7 cellular contexts compared by ENCODE assay signal in the genomic region with DNA sequence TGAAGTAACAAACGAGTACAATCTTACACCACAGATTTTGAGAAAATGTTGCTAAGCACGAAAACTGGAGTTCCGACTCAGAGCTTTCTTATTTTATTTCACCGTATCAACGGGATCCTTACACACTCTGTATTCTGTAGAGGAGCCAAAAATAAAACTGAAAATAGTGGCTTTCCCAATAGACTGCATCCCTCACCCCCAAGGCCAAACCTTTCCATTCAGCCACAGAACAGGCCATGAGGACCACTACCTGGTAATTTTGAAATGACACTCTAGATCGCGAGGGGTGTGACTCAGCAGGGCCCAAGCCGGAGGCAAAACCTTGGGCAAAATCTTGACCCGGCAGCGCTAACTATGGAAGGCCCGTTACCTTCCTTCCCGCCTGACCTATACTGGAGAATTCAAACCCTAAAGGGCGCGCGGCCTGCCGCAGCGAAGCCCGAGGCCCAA. TPM values are rescaled to one million over a fixed set of nuclear protein-coding genes. Genes with fewer than 3 reads are reported as not detected.
A peak's percentile ranks its signal among the peaks of the same experiment; 100 is the strongest.
DNase-seq lines count a peak whose midpoint lies in the region; ATAC-seq and TF ChIP-seq lines count a peak whose summit lies in the region.

No MANE protein-coding gene starts in this region.

- peak overlapping the region; percentile 97 for H3K4me3 Mint-ChIP-seq in neural crest cell

- peak; percentile 18 for ATAC-seq in GM21390 (IDR thresholded peaks at IDR 0.05; ENCODE audit: unreplicated experiment)
- ATAC-seq in HG02588 (IDR thresholded peaks at IDR 0.05; ENCODE audit: unreplicated experiment) = no peak

- H3K27me3 Mint-ChIP-seq in neural crest cell (ENCODE audit: low read depth) = no peaks in the 10 kb centered on the region

- no peaks in the 10 kb centered on the region for H3K27me3 ChIP-seq in effector memory CD4-positive, alpha-beta T cell (replicated peaks; ENCODE audit: control insufficient read depth, insufficient read depth, low read length, poor library complexity, severe bottlenecking)

- H3K27ac Mint-ChIP-seq in neural crest cell (ENCODE audit: unreplicated experiment) = peak overlapping the region; percentile 100

- peaks cover 28% of the 10 kb centered on the region for H3K4me1 Mint-ChIP-seq in neural crest cell

- no peak for TF ChIP-seq CTCF in neural crest cell (conservative IDR thresholded peaks at IDR 0.05)

- peaks cover 24% of the 10 kb centered on the region for H3K36me3 Mint-ChIP-seq in neural crest cell (ENCODE audit: low read depth)

- H3K4me1 ChIP-seq in effector memory CD4-positive, alpha-beta T cell (ENCODE audit: control insufficient read depth, insufficient read depth, low read length, poor library complexity, severe bottlenecking) = peaks cover 12% of the 10 kb centered on the region

- H3K9me3 ChIP-seq in effector memory CD4-positive, alpha-beta T cell (ENCODE audit: control insufficient read depth, low read length) = no peaks in the 10 kb centered on the region

- H3K27ac ChIP-seq in effector memory CD4-positive, alpha-beta T cell (ENCODE audit: insufficient read depth, low read length, poor library complexity, severe bottlenecking) = peak overlapping the region; percentile 99

- H3K4me3 ChIP-seq in effector memory CD4-positive, alpha-beta T cell (ENCODE audit: insufficient read depth, low read depth, low read length, poor library complexity, severe bottlenecking) = peak overlapping the region; percentile 95

- DNase-seq in NOMO-1 treated with dmso at 0.1 percent for 144 hours (lab: John Stamatoyannopoulos, UW; ENCODE audit: unreplicated experiment) = peak; percentile 23
- DNase-seq in effector memory CD4-positive, alpha-beta T cell = no peak
- no peak for DNase-seq in neural crest cell (ENCODE audit: low read depth, low spot score)
- DNase-seq in NCI-H82 treated with DMSO at 0.1 percent for 48 hours (lab: John Stamatoyannopoulos, UW; ENCODE audit: unreplicated experiment) = no peak
- DNase-seq in mucosa of gallbladder (ENCODE audit: low spot score) = no peak

- H3K9me3 Mint-ChIP-seq in neural crest cell = peaks cover 4% of the 10 kb centered on the region

- peaks cover 30% of the 10 kb centered on the region for H3K36me3 ChIP-seq in effector memory CD4-positive, alpha-beta T cell (ENCODE audit: control insufficient read depth, insufficient read depth, low read length)

RNA-seq across cellular contexts. Expression of gene HSPA9, which starts 0.4 kb away (rescaled TPM):
- total RNA-seq in neural crest cell (247 and 250 TPM in 2 replicates), mucosa of gallbladder (170 TPM)

RNA-seq across cellular contexts. Expression of gene ETF1, which starts 31.7 kb away (rescaled TPM):
- 101 and 107 TPM in 2 replicates for total RNA-seq in neural crest cell
- 63.1 TPM for total RNA-seq in mucosa of gallbladder
